Comparison of ENCODE assay signal across 8 cellular contexts in the genomic region with DNA sequence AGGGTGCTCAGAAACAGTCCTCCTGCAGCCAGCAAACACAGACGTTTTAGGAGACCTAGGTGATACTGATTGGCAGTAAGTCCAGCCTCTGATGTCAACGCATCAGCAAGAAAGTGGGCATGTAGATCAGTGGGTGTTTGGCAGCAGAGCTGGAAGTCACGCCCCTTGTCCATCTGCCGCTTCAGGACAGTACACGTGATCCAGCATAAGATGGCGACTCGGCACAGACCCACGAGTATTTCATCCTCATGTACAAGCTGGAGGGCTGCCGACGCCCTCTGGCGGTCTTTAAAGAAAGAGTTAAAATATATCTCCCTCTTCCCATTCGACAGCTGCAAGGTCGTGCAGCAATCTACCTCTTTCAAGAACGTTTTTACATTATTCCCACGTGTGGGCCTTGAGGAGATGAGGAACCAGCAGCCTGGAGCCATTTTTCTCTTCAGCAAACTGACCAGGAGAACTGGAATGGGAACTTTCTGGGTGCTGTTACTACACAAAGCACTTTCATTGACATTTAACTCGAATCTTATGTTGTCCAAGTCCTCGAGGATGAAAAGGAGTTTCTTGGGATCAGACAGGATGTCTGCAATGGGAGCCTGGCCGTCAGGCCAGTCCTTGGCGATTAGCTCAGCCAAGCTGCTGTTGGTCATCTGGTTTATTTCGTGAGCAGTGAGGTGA. TPM values are rescaled to one million over a fixed set of nuclear protein-coding genes. Genes with fewer than 3 reads are reported as not detected.
DNase-seq lines count a peak whose midpoint lies in the region; ATAC-seq lines count a peak whose summit lies in the region.

No MANE protein-coding gene starts in this region.

- DNase-seq in EH (ENCODE audit: low read depth): peak; percentile 61
- peak; percentile 97 for DNase-seq in HT-29 (ENCODE audit: low spot score)
- DNase-seq in NCI-H526 treated with DMSO at 0.1 percent for 48 hours (lab: John Stamatoyannopoulos, UW): peak; percentile 94
- no peak for DNase-seq in activated T-cell treated with anti-CD3 and anti-CD28 coated beads, Interleukin-2, amount 50 U/mL, for 4 hours
- DNase-seq in iPS DF 6.9 (ENCODE audit: low read depth, low spot score): peak; percentile 47
- peak in 2 of 3 experiments; percentile 3 to 38 for DNase-seq in stimulated activated CD4-positive, alpha-beta T cell treated with anti-CD3 and anti-CD28 coated beads, TNF-alpha, amount 100 ng/mL, for 24 hours (ENCODE audit: low read depth in 3 of 3)

- H3K27ac ChIP-seq in iPS DF 6.9 (ENCODE audit: low read length): no peak overlapping the region

- H3K4me3 Mint-ChIP-seq in activated T-cell treated with anti-CD3 and anti-CD28 coated beads, Interleukin-2, amount 50 U/mL, for 4 hours: no peak overlapping the region

- WGBS in iPS DF 6.9 (ENCODE audit: insufficient coverage, insufficient read length): no CpG with 5 or more reads among the region's 20 CpGs

- H3K36me3 Mint-ChIP-seq in activated T-cell treated with anti-CD3 and anti-CD28 coated beads, Interleukin-2, amount 50 U/mL, for 4 hours (ENCODE audit: insufficient read depth): no peaks in the 10 kb centered on the region

- ATAC-seq in activated T-cell treated with anti-CD3 and anti-CD28 coated beads, Interleukin-2, amount 50 U/mL, for 4 hours: peak; percentile 54 to 87
- no peak for ATAC-seq in GM18502 (IDR thresholded peaks at IDR 0.05; ENCODE audit: poor library complexity, unreplicated experiment)
- no peak for ATAC-seq in HG02571 (IDR thresholded peaks at IDR 0.05; ENCODE audit: unreplicated experiment)

- no peaks in the 10 kb centered on the region for H3K36me3 ChIP-seq in iPS DF 6.9 (ENCODE audit: control insufficient read depth, insufficient read depth, low read length)

- peaks cover 12% of the 10 kb centered on the region for H3K27me3 Mint-ChIP-seq in activated T-cell treated with anti-CD3 and anti-CD28 coated beads, Interleukin-2, amount 50 U/mL, for 4 hours (ENCODE audit: low read depth)

- peaks cover 13% of the 10 kb centered on the region for H3K9me3 Mint-ChIP-seq in activated T-cell treated with anti-CD3 and anti-CD28 coated beads, Interleukin-2, amount 50 U/mL, for 4 hours

- no peaks in the 10 kb centered on the region for H3K27me3 ChIP-seq in iPS DF 6.9 (ENCODE audit: control insufficient read depth, insufficient read depth, low read length)

- peaks cover 1% of the 10 kb centered on the region for H3K4me1 Mint-ChIP-seq in activated T-cell treated with anti-CD3 and anti-CD28 coated beads, Interleukin-2, amount 50 U/mL, for 4 hours (ENCODE audit: low read depth)

- H3K4me1 ChIP-seq in iPS DF 6.9 (ENCODE audit: control insufficient read depth, insufficient read depth, low read length): no peaks in the 10 kb centered on the region

- peaks cover 7% of the 10 kb centered on the region for H3K9me3 ChIP-seq in iPS DF 6.9 (ENCODE audit: control insufficient read depth, insufficient read depth, low read length)

- no peak overlapping the region for H3K4me3 ChIP-seq in iPS DF 6.9 (ENCODE audit: low read length)

RNA-seq across cellular contexts. Expression of gene NLRP11, which starts 22.3 kb away (rescaled TPM):
- total RNA-seq in HT-29 (2014; rRNA removed; shearing (Covaris generic)): 0.08 TPM in 1 of 2 replicates, not detected in the other
- total RNA-seq in activated T-cell treated with anti-CD3 and anti-CD28 coated beads, Interleukin-2, amount 50 U/mL, for 4 hours: under 1 TPM; 0.14 to 0.18 (median 0.18) TPM

RNA-seq across cellular contexts. Expression of gene NLRP4, which starts 26.8 kb away (rescaled TPM):
- not detected in 2 replicates for total RNA-seq in HT-29 (2014; rRNA removed; shearing (Covaris generic))
- not detected for total RNA-seq in activated T-cell treated with anti-CD3 and anti-CD28 coated beads, Interleukin-2, amount 50 U/mL, for 4 hours

RNA-seq across cellular contexts. Expression of gene RFPL4AL1, which starts 40.6 kb away (rescaled TPM):
- total RNA-seq in HT-29 (2014; rRNA removed; shearing (Covaris generic)): not detected in 2 replicates
- total RNA-seq in activated T-cell treated with anti-CD3 and anti-CD28 coated beads, Interleukin-2, amount 50 U/mL, for 4 hours: not detected

RNA-seq across cellular contexts. Expression of gene RFPL4A, which starts 50.6 kb away (rescaled TPM):
- not detected in 2 replicates for total RNA-seq in HT-29 (2014; rRNA removed; shearing (Covaris generic))
- total RNA-seq in activated T-cell treated with anti-CD3 and anti-CD28 coated beads, Interleukin-2, amount 50 U/mL, for 4 hours: not detected

Comparison
In these comparisons a context has a peak if more than half of its experiments do, and no peak if none do; other contexts are left out.
1. ATAC-seq: peak in activated T-cell treated with anti-CD3 and anti-CD28 coated beads, Interleukin-2, amount 50 U/mL, for 4 hours (2 of 2); none in GM18502 (single experiment) and HG02571 (single experiment).